Comparison of ENCODE assay signal across 8 cellular contexts in the genomic region with DNA sequence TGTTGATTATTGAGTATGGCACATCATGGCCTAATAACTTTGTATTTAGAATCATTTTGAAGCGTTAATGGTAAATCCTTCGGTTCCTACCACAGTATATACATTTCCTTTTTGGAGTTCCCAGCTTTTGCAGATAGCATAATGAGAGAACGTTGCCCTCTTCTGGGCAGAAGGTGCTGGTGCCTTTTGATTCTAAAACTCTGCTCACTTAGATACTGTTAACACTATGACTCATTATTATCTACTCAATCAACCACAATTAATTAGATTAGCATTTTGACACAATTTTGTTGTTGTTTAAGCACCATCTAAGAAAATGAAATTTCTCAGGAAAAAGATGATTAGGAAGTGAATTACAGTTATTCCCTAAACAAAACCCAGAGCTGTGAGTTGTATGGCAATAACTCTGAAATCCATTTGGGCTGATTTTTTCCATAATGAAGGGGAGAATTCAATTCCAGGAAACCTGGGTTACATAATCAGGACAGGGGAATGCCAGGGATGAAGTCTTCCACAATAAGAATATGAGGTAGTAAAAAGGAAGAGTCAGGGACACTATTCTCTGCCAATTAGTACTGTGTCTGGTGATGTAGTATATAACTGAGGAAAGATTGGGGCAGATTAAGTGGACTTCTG. TPM values are rescaled to one million over a fixed set of nuclear protein-coding genes. Genes with fewer than 3 reads are reported as not detected.
DNase-seq lines count a peak whose midpoint lies in the region; ATAC-seq and TF ChIP-seq lines count a peak whose summit lies in the region.

No MANE protein-coding gene starts in this region.

- no peaks in the 10 kb centered on the region for H4K20me1 ChIP-seq in DND-41 (ENCODE audit: insufficient read depth, low read length)
- H4K20me1 ChIP-seq in smooth muscle cell (ENCODE audit: low read depth): no peaks in the 10 kb centered on the region

- H3K36me3 ChIP-seq in DND-41 (ENCODE audit: insufficient read depth, low read length): no peaks in the 10 kb centered on the region
- H3K36me3 ChIP-seq in NT2/D1 (ENCODE audit: insufficient read depth, insufficient read length, low read length): no peaks in the 10 kb centered on the region
- no peaks in the 10 kb centered on the region for H3K36me3 ChIP-seq in ascending aorta
- H3K36me3 ChIP-seq in smooth muscle cell (ENCODE audit: low read depth): no peaks in the 10 kb centered on the region

- H3K79me2 ChIP-seq in DND-41 (ENCODE audit: insufficient read depth, low read length): no peaks in the 10 kb centered on the region
- no peaks in the 10 kb centered on the region for H3K79me2 ChIP-seq in smooth muscle cell (ENCODE audit: low read depth)

- DNase-seq in DND-41 (peak; percentile 46), HT-29 (ENCODE audit: low spot score) (peak; percentile 76), NT2/D1 (ENCODE audit: low read depth, low spot score) (peak; percentile 38), ascending aorta (ENCODE audit: low spot score in 2 of 2) (no peak), right cardiac atrium (peak in 1 of 3 donors; percentile 40), smooth muscle cell (lab: John Stamatoyannopoulos, UW; ENCODE audit: unreplicated experiment) (no peak), 8988T (no peak)

- H3K27ac ChIP-seq in DND-41 (ENCODE audit: low read length) (no peak overlapping the region), ascending aorta (no peak overlapping the region), right cardiac atrium (ENCODE audit: low read length) (no peak overlapping the region), smooth muscle cell (ENCODE audit: low read depth) (no peak overlapping the region)

- H3K4me2 ChIP-seq in DND-41 (ENCODE audit: insufficient read depth, low read length) (peak overlapping the region; percentile 46), smooth muscle cell (no peak overlapping the region)

- H3K9ac ChIP-seq in DND-41 (ENCODE audit: low read depth, low read length) (no peak overlapping the region), NT2/D1 (ENCODE audit: insufficient read length, low read depth) (no peak overlapping the region), smooth muscle cell (ENCODE audit: low read depth) (no peak overlapping the region)

- peak; percentile 79 for TF ChIP-seq CTCF in DND-41 (IDR thresholded peaks at IDR 0.05; ENCODE audit: borderline replicate concordance, extremely low read depth, low read length, poor library complexity, severe bottlenecking)
- TF ChIP-seq CTCF in ascending aorta (IDR thresholded peaks at IDR 0.05): peak; percentile 41 to 61 (median 59)
- TF ChIP-seq CTCF in smooth muscle cell (IDR thresholded peaks at IDR 0.05; ENCODE audit: borderline replicate concordance, insufficient read depth, poor library complexity, severe bottlenecking): peak; percentile 80

- H3F3A ChIP-seq in smooth muscle cell (ENCODE audit: low read depth): no peaks in the 10 kb centered on the region

- ATAC-seq in DND-41 (ENCODE audit: insufficient read depth, low read depth) (peak; percentile 82), GM19455 (IDR thresholded peaks at IDR 0.05; ENCODE audit: unreplicated experiment) (peak; percentile 55), right cardiac atrium (peak; percentile 60 to 81)

- H3K4me3 ChIP-seq in DND-41 (ENCODE audit: low read depth in 1 of 2, low read length in 2 of 2) (no peak overlapping the region), NT2/D1 (ENCODE audit: insufficient read length, low read depth) (no peak overlapping the region), ascending aorta (no peak overlapping the region), right cardiac atrium (ENCODE audit: low read length) (no peak overlapping the region), smooth muscle cell (no peak overlapping the region)

- H2AFZ ChIP-seq in DND-41 (ENCODE audit: low read depth, low read length) (peak overlapping the region; percentile 46), smooth muscle cell (ENCODE audit: low read depth) (peak overlapping the region; percentile 52)

- H3K27me3 ChIP-seq in DND-41 (ENCODE audit: insufficient read depth, low read length, poor library complexity) (peaks cover 4% of the 10 kb centered on the region), NT2/D1 (ENCODE audit: insufficient read depth, insufficient read length) (no peaks in the 10 kb centered on the region), ascending aorta (no peaks in the 10 kb centered on the region), right cardiac atrium (ENCODE audit: control insufficient read depth, insufficient read depth) (no peaks in the 10 kb centered on the region), smooth muscle cell (ENCODE audit: low read depth) (peaks cover 10% of the 10 kb centered on the region)

- 0% methylated on average over 3 of the region's 3 CpGs for WGBS in right cardiac atrium
- WGBS in smooth muscle cell (ENCODE audit: low lambda C conversion rate): 21% methylated on average over 3 of the region's 3 CpGs

- H3K4me1 ChIP-seq in DND-41 (ENCODE audit: insufficient read depth, low read length) (peaks cover 8% of the 10 kb centered on the region; the same call in 1 of the 2 replicates), NT2/D1 (ENCODE audit: insufficient read depth, insufficient read length) (no peaks in the 10 kb centered on the region), ascending aorta (no peaks in the 10 kb centered on the region), right cardiac atrium (ENCODE audit: control insufficient read depth, insufficient read depth, low read length) (no peaks in the 10 kb centered on the region), smooth muscle cell (ENCODE audit: low read depth) (no peaks in the 10 kb centered on the region)

- H3K9me3 ChIP-seq in DND-41 (ENCODE audit: insufficient read depth, low read length, severe bottlenecking) (no peaks in the 10 kb centered on the region), NT2/D1 (ENCODE audit: insufficient read depth, low read length) (no peaks in the 10 kb centered on the region), ascending aorta (no peaks in the 10 kb centered on the region), right cardiac atrium (ENCODE audit: control insufficient read depth, low read length) (no peaks in the 10 kb centered on the region), smooth muscle cell (replicated peaks; ENCODE audit: low read depth) (no peaks in the 10 kb centered on the region)

- intact Hi-C loops in ascending aorta (cut with DNase I): loop anchor here (5.0 to 10.0 kb wide), 3 partner anchors 268 to 705 kb away; no protein-coding TSS in a partner anchor
- intact Hi-C loops in right cardiac atrium (cut with DNase I): loop anchor here in 3 of 4 donors (5.0 to 10.0 kb wide), 3 partner anchors 135 to 265 kb away; a partner anchor contains a TSS

RNA-seq across cellular contexts. Expression of a gene that starts 11.5 kb away (rescaled TPM):
- total RNA-seq in HT-29 (2014; rRNA removed; shearing (Covaris generic)): 32.8 and 36.0 TPM in 2 replicates
- total RNA-seq in ascending aorta (19.2 TPM), right cardiac atrium (100 to 1,000 TPM; 151 to 162 (median 158) TPM), smooth muscle cell (165 and 172 TPM in 2 replicates)
- polyA plus RNA-seq in right cardiac atrium (112 TPM), smooth muscle cell (51.4 and 71.4 TPM in 2 replicates)

Comparison
In these comparisons a context has a peak if more than half of its experiments do, and no peak if none do; other contexts are left out.
1. DNase-seq: peak in DND-41 (single experiment), HT-29 (single experiment) and NT2/D1 (single experiment); none in ascending aorta (0 of 2), smooth muscle cell (single experiment) and 8988T (single experiment).
2. Peak in every context shown above with its lines, with median percentiles within 50 percentile points of each other: ATAC-seq and CTCF ChIP-seq.